In genomic region chr2:88074854-88075292, GRCh38 we compare ENCODE assay signal across 11 cellular contexts. TPM values are rescaled to one million over a fixed set of nuclear protein-coding genes. Genes with fewer than 3 reads are reported as not detected.
DNase-seq lines count a peak whose midpoint lies in the region; TF ChIP-seq lines count a peak whose summit lies in the region.
"Had no signal": no experiment of that assay in that cellular context is flagged by ENCODE, and none has a peak within 500 bp of the region (broad histone marks: within the 10 kb centered on the region; RNA-seq: fewer than 3 reads in every experiment).

No MANE protein-coding gene starts in this region.

- no peaks in the 10 kb centered on the region for H3K9me3 ChIP-seq in muscle layer of duodenum (ENCODE audit: control insufficient read depth in 1 of 2, low read length in 2 of 2)

- H3K36me3 ChIP-seq in muscle layer of duodenum (ENCODE audit: control insufficient read depth in 1 of 2, insufficient read depth in 2 of 2, low read length in 2 of 2) = no peaks in the 10 kb centered on the region

- H3K27me3 ChIP-seq in muscle layer of duodenum (ENCODE audit: low read depth, low read length) = no peaks in the 10 kb centered on the region

- DNase-seq in Daoy (ENCODE audit: low read depth) (peak; percentile 19), NOMO-1 (lab: John Stamatoyannopoulos, UW; ENCODE audit: unreplicated experiment in 2 of 2) (peak; percentile 66 to 86), cardiac fibroblast (ENCODE audit: low read depth in 2 of 2) (peak; percentile 64 to 66), hypothalamus (lab: John Stamatoyannopoulos, UW) (no peak), islet precursor cell (no peak), nephron progenitor cell (no peak), NCI-H187 treated with DMSO at 0.1 percent for 48 hours (lab: John Stamatoyannopoulos, UW) (no peak)
- DNase-seq: activated CD8-positive, alpha-beta memory T cell treated with anti-CD3 and anti-CD28 coated beads, Interleukin-2, amount 50 U/mL, for 48 hours; foreskin melanocyte; midbrain had no signal

- peaks cover 16% of the 10 kb centered on the region for H3K9me3 Mint-ChIP-seq in nephron progenitor cell

- TF ChIP-seq CTCF in cardiac fibroblast (IDR thresholded peaks at IDR 0.05; ENCODE audit: low read depth, low read length) = no peak
- TF ChIP-seq CTCF in nephron progenitor cell (IDR thresholded peaks at IDR 0.05) = no peak

- H3K4me1 Mint-ChIP-seq in nephron progenitor cell = peaks cover 7% of the 10 kb centered on the region

- peaks cover 0 to 15% of the 10 kb centered on the region in 2 donors for H3K4me1 ChIP-seq in muscle layer of duodenum (ENCODE audit: control insufficient read depth in 1 of 2, insufficient read depth in 2 of 2, low read length in 2 of 2)

- H3K27ac Mint-ChIP-seq in nephron progenitor cell = no peak overlapping the region

- H3K4me3 Mint-ChIP-seq in nephron progenitor cell = no peak overlapping the region

- peak overlapping the region; percentile 58 for H3K27ac ChIP-seq in muscle layer of duodenum (ENCODE audit: low read length)

- H3K4me3 ChIP-seq in cardiac fibroblast (replicated peaks in 1 of 2; ENCODE audit: low read depth in 2 of 2, low read length in 2 of 2) (no peak overlapping the region), muscle layer of duodenum (ENCODE audit: low read depth in 1 of 2, low read length in 2 of 2) (no peak overlapping the region)

- H3K27me3 Mint-ChIP-seq in nephron progenitor cell (ENCODE audit: low read depth, poor library complexity) = peaks cover 8% of the 10 kb centered on the region

- no peaks in the 10 kb centered on the region for H3K36me3 Mint-ChIP-seq in nephron progenitor cell (ENCODE audit: low read depth)

RNA-seq across cellular contexts. Expression of gene SMYD1, which starts 7.2 kb away (rescaled TPM):
- not detected in 2 replicates for total RNA-seq in Daoy (2014; rRNA removed; shearing (Covaris generic))

RNA-seq across cellular contexts. Expression of gene KRCC1, which starts 19.3 kb away (rescaled TPM):
- total RNA-seq in Daoy (2014; rRNA removed; shearing (Covaris generic)) = 33.1 and 42.1 TPM in 2 replicates

RNA-seq across cellular contexts. Expression of gene FABP1, which starts 53.0 kb away (rescaled TPM):
- not detected in 2 replicates for total RNA-seq in Daoy (2014; rRNA removed; shearing (Covaris generic))

RNA-seq across cellular contexts. Expression of gene RNU2-63P, which starts 58.5 kb away (rescaled TPM):
- 72.9 TPM in 1 of 2 replicates, not detected in the other for total RNA-seq in Daoy (2014; rRNA removed; shearing (Covaris generic))

Comparison
In these comparisons a context has a peak if more than half of its experiments do, and no peak if none do; other contexts are left out.
1. DNase-seq: peak in Daoy (single experiment), NOMO-1 (2 of 2) and cardiac fibroblast (2 of 2); none in hypothalamus (0 of 51), islet precursor cell (single experiment), nephron progenitor cell (single experiment) and NCI-H187 treated with DMSO at 0.1 percent for 48 hours (single experiment).